Comparison of ENCODE assay signal across 29 cellular contexts in the genomic region with DNA sequence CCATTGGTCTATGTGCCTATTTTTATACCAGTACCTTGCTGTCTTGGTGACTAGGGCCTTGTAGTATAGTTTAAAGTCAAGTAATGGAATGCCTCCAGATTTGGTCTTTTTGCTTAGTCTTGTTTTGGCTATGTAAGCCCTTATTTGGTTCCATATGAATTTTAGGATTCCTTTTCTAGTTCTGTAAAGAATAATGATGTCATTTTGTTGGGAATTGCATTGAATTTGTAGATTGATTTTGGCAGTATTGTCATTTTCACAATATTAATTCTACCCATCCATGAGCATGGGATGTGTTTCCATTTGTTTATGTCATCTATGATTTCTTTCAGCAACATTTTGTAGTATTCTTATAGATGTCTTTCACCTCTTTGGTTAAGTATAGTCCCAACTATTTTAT.
DNase-seq lines count a peak whose midpoint lies in the region; ATAC-seq, FAIRE-seq and TF ChIP-seq lines count a peak whose summit lies in the region.
"Had no signal": no experiment of that assay in that cellular context is flagged by ENCODE, and none has a peak within 500 bp of the region (broad histone marks: within the 10 kb centered on the region; RNA-seq: fewer than 3 reads in every experiment).

No MANE protein-coding gene starts in this region.

- H3K36me3 ChIP-seq in HepG2 (replicated peaks in 1 of 2; ENCODE audit: control insufficient read depth in 1 of 2, insufficient read depth in 2 of 2, low read length in 2 of 2) (no peaks in the 10 kb centered on the region), right lobe of liver (no peaks in the 10 kb centered on the region)
- H3K36me3 ChIP-seq: BE2C; BLaER1; BLaER1 treated with 17β-estradiol and CSF1 and Interleukin-3, amounts not matched to agents 10 nM and 100 nM had no signal

- no TSS peak for BruUV-seq in HepG2 (replicated peaks; lab: Mats Ljungman, UMichigan)

- no peaks in the 10 kb centered on the region for H3K4me1 ChIP-seq in HepG2 (ENCODE audit: insufficient read depth, low read length)
- H3K4me1 ChIP-seq in right lobe of liver: no peaks in the 10 kb centered on the region
- H3K4me1 ChIP-seq: A549; BE2C; BLaER1; BLaER1 treated with 17β-estradiol and CSF1 and Interleukin-3, amounts not matched to agents 10 nM and 100 nM; Caco-2 had no signal

- ATAC-seq in HepG2 (no peak), right lobe of liver (no peak)
- ATAC-seq: A549; CD8-positive, alpha-beta T cell had no signal

- TF ChIP-seq CTCF in HepG2 (CRISPR knock-in tag; IDR thresholded peaks at IDR 0.05) (no peak), right lobe of liver (IDR thresholded peaks at IDR 0.05) (no peak)

- no peak overlapping the region for H2AFZ ChIP-seq in HepG2 (ENCODE audit: low read length)

- H3K27ac ChIP-seq in HepG2 (ENCODE audit: extremely low read length, insufficient read depth, low read length) (no peak overlapping the region), right lobe of liver (no peak overlapping the region)
- H3K27ac ChIP-seq: 22Rv1; A549; BLaER1; BLaER1 treated with 17β-estradiol and CSF1 and Interleukin-3, amounts not matched to agents 10 nM and 100 nM; C4-2B had no signal

- CTCF ChIA-PET in HepG2 (lab: Yijun Ruan, JAX; ENCODE audit: low intra/inter-chr PET ratio, low total read pairs): no interaction called here

- no peak overlapping the region for H3K9ac ChIP-seq in HepG2 (ENCODE audit: insufficient read depth, low read depth, low read length)
- H3K9ac ChIP-seq: BLaER1; BLaER1 treated with 17β-estradiol and CSF1 and Interleukin-3, amounts not matched to agents 10 nM and 100 nM had no signal

- in situ Hi-C loops in HepG2 (cut with HindIII; ENCODE audit: extremely low pct_ligation_motif_present, low pct_unique_long_range_greater_than_20kb): no loop called here

- TF ChIP-seq EP300 in HepG2 (IDR thresholded peaks at IDR 0.05; ENCODE audit: low read depth in 2 of 2, low read length in 2 of 2) (no peak), HepG2 (CRISPR knock-in tag; IDR thresholded peaks at IDR 0.05; ENCODE audit: borderline replicate concordance) (no peak)

- H3K4me2 ChIP-seq in HepG2 (ENCODE audit: low read depth, low read length): no peak overlapping the region
- H3K4me2 ChIP-seq: A549; BLaER1; BLaER1 treated with 17β-estradiol and CSF1 and Interleukin-3, amounts not matched to agents 10 nM and 100 nM had no signal

- FAIRE-seq in HepG2 (lab: Jason Lieb, UNC): no peak
- FAIRE-seq: A204.1, D721Med had no signal

- DNase-seq in HepG2 (ENCODE audit: low spot score) (no peak), right lobe of liver (no peak)
- DNase-seq: 8988T; ACHN; AML-193; BE2C; C1 segment of cervical spinal cord; Caco-2; Calu3; CD4-positive, alpha-beta memory T cell; CD4-positive, alpha-beta T cell; CD4-positive, CD25-positive, alpha-beta regulatory T cell; CD8-positive, alpha-beta memory T cell; CD8-positive, alpha-beta T cell; COR-L47; DMS 273 treated with DMSO at 0.1 percent for 48 hours; DMS153; DMS53; DMS79; DMS79 treated with DMSO at 0.1 percent for 48 hours; DND-41; EL had no signal

- TF ChIP-seq RAD21 in HepG2 (CRISPR knock-in tag; IDR thresholded peaks at IDR 0.05): no peak

- no peaks in the 10 kb centered on the region for H3K79me2 ChIP-seq in HepG2 (ENCODE audit: insufficient read depth, low read length)

- H3K4me3 ChIP-seq in HepG2 (replicated peaks in 1 of 3; ENCODE audit: insufficient read depth in 1 of 3, low read depth in 2 of 3, low read length in 3 of 3) (no peak overlapping the region), right lobe of liver (no peak overlapping the region)
- H3K4me3 ChIP-seq: A549; BLaER1; BLaER1 treated with 17β-estradiol and CSF1 and Interleukin-3, amounts not matched to agents 10 nM and 100 nM had no signal

- H3K27me3 ChIP-seq in HepG2 (ENCODE audit: control insufficient read depth in 1 of 2, insufficient read depth in 2 of 2, low read length in 2 of 2): no peaks in the 10 kb centered on the region
- no peaks in the 10 kb centered on the region for H3K27me3 ChIP-seq in right lobe of liver
- H3K27me3 ChIP-seq: BLaER1; BLaER1 treated with 17β-estradiol and CSF1 and Interleukin-3, amounts not matched to agents 10 nM and 100 nM had no signal

- POLR2A ChIA-PET in HepG2 (lab: Yijun Ruan, JAX): no interaction called here

- H3K9me3 ChIP-seq in HepG2 (ENCODE audit: low read length) (no peaks in the 10 kb centered on the region), right lobe of liver (no peaks in the 10 kb centered on the region)
- H3K9me3 ChIP-seq: A549, BE2C, BLaER1, Caco-2 had no signal

- intact Hi-C loops in HepG2 (cut with micrococcal nuclease; ENCODE audit: unreplicated experiment): no loop called here
- intact Hi-C loops in right lobe of liver (cut with DNase I): no loop called here

- no peaks in the 10 kb centered on the region for H4K20me1 ChIP-seq in HepG2 (ENCODE audit: insufficient read depth, low read length)
- H4K20me1 ChIP-seq: BLaER1; BLaER1 treated with 17β-estradiol and CSF1 and Interleukin-3, amounts not matched to agents 10 nM and 100 nM had no signal

- TF ChIP-seq POLR2A in HepG2 (IDR thresholded peaks at IDR 0.05; ENCODE audit: insufficient read depth in 1 of 2, low read depth in 2 of 2, low read length in 2 of 2) (no peak), right lobe of liver (IDR thresholded peaks at IDR 0.05) (no peak)

TF ChIP-seq in HepG2, 621 proteins besides CTCF, POLR2A, EP300 and RAD21:
- no peak for TF ChIP-seq JDP2 (CRISPR knock-in tag; IDR thresholded peaks at IDR 0.05; ENCODE audit: borderline replicate concordance)
- peak; percentile 91 for TF ChIP-seq ATF7 (IDR thresholded peaks at IDR 0.05)
- TF ChIP-seq ATF7 (CRISPR knock-in tag; IDR thresholded peaks at IDR 0.05): no peak
